In the genomic region with DNA sequence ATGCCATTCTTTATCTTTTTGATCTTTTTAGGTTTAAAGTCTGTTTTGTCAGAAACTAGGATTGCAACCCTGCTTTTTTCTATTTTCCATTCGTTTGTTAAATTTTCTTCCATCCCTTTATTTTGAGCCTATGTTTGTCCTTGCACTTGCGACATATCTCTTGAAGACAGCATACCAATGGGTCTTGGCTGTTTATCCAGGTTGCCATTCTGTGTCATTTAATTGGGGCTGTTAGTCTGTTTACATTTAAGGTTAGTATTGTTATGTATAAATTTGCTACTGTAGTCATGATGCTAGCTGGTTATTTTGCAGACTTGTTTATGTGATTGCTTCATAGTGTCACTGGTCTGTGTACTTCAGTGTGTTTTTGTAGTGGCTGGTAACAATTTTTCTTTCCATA, we compare ENCODE assay signal across 3 cellular contexts. TPM values are rescaled to one million over a fixed set of nuclear protein-coding genes. Genes with fewer than 3 reads are reported as not detected.
"Had no signal": no experiment of that assay in that cellular context is flagged by ENCODE, and none has a peak within 500 bp of the region (broad histone marks: within the 10 kb centered on the region; RNA-seq: fewer than 3 reads in every experiment).

No MANE protein-coding gene starts in this region.

RNA-seq across cellular contexts. Expression of a gene that starts 21.3 kb away (rescaled TPM):
- total RNA-seq: MCF 10A had no signal

RNA-seq across cellular contexts. Expression of a gene that starts 32.1 kb away (rescaled TPM):
- total RNA-seq: LHCN-M2, MCF 10A, NCI-H460 had no signal
